ENCODE assay signal across 17 cellular contexts in genomic region chr4:174266416-174266815, GRCh38. TPM values are rescaled to one million over a fixed set of nuclear protein-coding genes. Genes with fewer than 3 reads are reported as not detected.
DNase-seq lines count a peak whose midpoint lies in the region; ATAC-seq and TF ChIP-seq lines count a peak whose summit lies in the region.
"Had no signal": no experiment of that assay in that cellular context is flagged by ENCODE, and none has a peak within 500 bp of the region (broad histone marks: within the 10 kb centered on the region; RNA-seq: fewer than 3 reads in every experiment).

No MANE protein-coding gene starts in this region.

- no peak overlapping the region for H3K4ac ChIP-seq in neuronal stem cell (ENCODE audit: low read length)

- H2AK5ac ChIP-seq in neuronal stem cell (ENCODE audit: low read depth, low read length) = no peak overlapping the region

- H2AFZ ChIP-seq in smooth muscle cell (ENCODE audit: low read depth) = no peak overlapping the region
- H2AFZ ChIP-seq in neuronal stem cell (ENCODE audit: low read length) = no peak overlapping the region

- 74% methylated on average over 2 of the region's 2 CpGs for WGBS in smooth muscle cell (ENCODE audit: low lambda C conversion rate)
- no CpG with 5 or more reads among the region's 2 CpGs for WGBS in neuronal stem cell (ENCODE audit: extremely low coverage in 2 of 2, insufficient read length in 2 of 2, insufficient replicate concordance in 1 of 2), 2 donors

- H3K18ac ChIP-seq in neuronal stem cell (ENCODE audit: low read length) = no peak overlapping the region

- H4K91ac ChIP-seq in neuronal stem cell (ENCODE audit: low read depth, low read length, poor library complexity) = no peak overlapping the region

- H3K9ac ChIP-seq in smooth muscle cell (ENCODE audit: low read depth) (no peak overlapping the region), neuronal stem cell (ENCODE audit: low read depth, low read length, poor library complexity) (no peak overlapping the region)

- H4K20me1 ChIP-seq in smooth muscle cell (ENCODE audit: low read depth) = peaks cover 4% of the 10 kb centered on the region

- H3K23ac ChIP-seq in neuronal stem cell (ENCODE audit: low read depth, low read length, poor library complexity) = no peak overlapping the region

- no peaks in the 10 kb centered on the region for H3F3A ChIP-seq in smooth muscle cell (ENCODE audit: low read depth)

- H3K9me3 ChIP-seq in WERI-Rb-1 (ENCODE audit: severe bottlenecking) = no peaks in the 10 kb centered on the region
- H3K9me3 ChIP-seq in smooth muscle cell (replicated peaks; ENCODE audit: low read depth) = no peaks in the 10 kb centered on the region
- no peaks in the 10 kb centered on the region for H3K9me3 ChIP-seq in neuronal stem cell (replicated peaks in 1 of 2; ENCODE audit: control insufficient read depth in 2 of 2, insufficient read depth in 1 of 2, low read depth in 1 of 2, low read length in 2 of 2)

- H2BK15ac ChIP-seq in neuronal stem cell (ENCODE audit: low read length) = no peak overlapping the region

- peaks cover 98% of the 10 kb centered on the region for H3K79me2 ChIP-seq in smooth muscle cell (ENCODE audit: low read depth)

- H3K36me3 ChIP-seq in WERI-Rb-1 = no peaks in the 10 kb centered on the region; the same call in 1 of the 2 replicates
- no peaks in the 10 kb centered on the region for H3K36me3 ChIP-seq in smooth muscle cell (ENCODE audit: low read depth)
- peaks cover 0 to 6% of the 10 kb centered on the region in 2 donors for H3K36me3 ChIP-seq in neuronal stem cell (replicated peaks in 1 of 2; ENCODE audit: control insufficient read depth in 2 of 2, insufficient read depth in 2 of 2, low read length in 2 of 2)

- peak overlapping the region; percentile 46 for H3K4me2 ChIP-seq in smooth muscle cell
- H3K4me2 ChIP-seq in neuronal stem cell (ENCODE audit: insufficient read depth, low read length, poor library complexity, severe bottlenecking) = no peak overlapping the region

- no peak overlapping the region for H4K8ac ChIP-seq in neuronal stem cell (ENCODE audit: low read depth, low read length)

- no peaks in the 10 kb centered on the region for H3K79me1 ChIP-seq in neuronal stem cell (ENCODE audit: low read depth, low read length)

- H3K27me3 ChIP-seq in WERI-Rb-1 (ENCODE audit: insufficient read depth, low read depth, severe bottlenecking) = no peaks in the 10 kb centered on the region
- H3K27me3 ChIP-seq in smooth muscle cell (ENCODE audit: low read depth) = no peaks in the 10 kb centered on the region
- no peaks in the 10 kb centered on the region for H3K27me3 ChIP-seq in neuronal stem cell (ENCODE audit: control insufficient read depth in 3 of 3, insufficient read depth in 3 of 3, low read depth in 1 of 3, low read length in 3 of 3)

- H3K27ac ChIP-seq in WERI-Rb-1 (peak overlapping the region; percentile 74), smooth muscle cell (ENCODE audit: low read depth) (peak overlapping the region; percentile 60), neuronal stem cell (replicated peaks; ENCODE audit: low read length) (no peak overlapping the region)
- H3K27ac ChIP-seq: 22Rv1 had no signal

- no peak overlapping the region for H2BK5ac ChIP-seq in neuronal stem cell (ENCODE audit: low read length)

- ATAC-seq in HG02870 (IDR thresholded peaks at IDR 0.05; ENCODE audit: unreplicated experiment) = peak; percentile 61

- TF ChIP-seq CTCF in WERI-Rb-1 (IDR thresholded peaks at IDR 0.05; ENCODE audit: low read depth, low read length) (no peak), smooth muscle cell (IDR thresholded peaks at IDR 0.05; ENCODE audit: borderline replicate concordance, insufficient read depth, poor library complexity, severe bottlenecking) (no peak)

- no peak overlapping the region for H2BK120ac ChIP-seq in neuronal stem cell (ENCODE audit: low read depth, low read length)

- H3K4me1 ChIP-seq in smooth muscle cell (ENCODE audit: low read depth) = no peaks in the 10 kb centered on the region
- H3K4me1 ChIP-seq in neuronal stem cell (ENCODE audit: control insufficient read depth in 2 of 2, insufficient read depth in 1 of 2, low read depth in 1 of 2, low read length in 2 of 2) = no peaks in the 10 kb centered on the region

- H3K4me3 ChIP-seq in WERI-Rb-1 (ENCODE audit: low read depth, low read length) = peak overlapping the region; percentile 7
- no peak overlapping the region for H3K4me3 ChIP-seq in smooth muscle cell
- H3K4me3 ChIP-seq in neuronal stem cell (ENCODE audit: low read length in 2 of 2) = no peak overlapping the region

- DNase-seq in NCI-H2171 treated with DMSO at 0.1 percent for 48 hours (lab: John Stamatoyannopoulos, UW) (peak; percentile 27), NCI-H2171 (lab: John Stamatoyannopoulos, UW) (no peak), WERI-Rb-1 (no peak), smooth muscle cell (lab: John Stamatoyannopoulos, UW; ENCODE audit: unreplicated experiment) (no peak), NCI-H2227 treated with DMSO at 0.1 percent for 48 hours (lab: John Stamatoyannopoulos, UW) (no peak), NCI-H146 (lab: John Stamatoyannopoulos, UW) (no peak), neuronal stem cell (ENCODE audit: low spot score) (no peak)
- DNase-seq: Calu3; CD4-positive, alpha-beta memory T cell; IMR-90; Kasumi-1; MM.1S; NCI-H446; RPMI8226; SIG-M5 had no signal

- H3K14ac ChIP-seq in neuronal stem cell (ENCODE audit: low read length) = no peak overlapping the region

- H2BK12ac ChIP-seq in neuronal stem cell (ENCODE audit: low read length) = no peak overlapping the region

RNA-seq across cellular contexts. Expression of gene FBXO8, which starts 17.1 kb away (rescaled TPM):
- 45.7 and 54.3 TPM in 2 replicates for total RNA-seq in smooth muscle cell
- polyA plus RNA-seq in smooth muscle cell = 34.2 and 35.6 TPM in 2 replicates
- 12.5 TPM for polyA plus RNA-seq in neuronal stem cell (2013, experiment 1 of 2)
- 11.9 TPM for polyA plus RNA-seq in neuronal stem cell (2013, experiment 2 of 2)

RNA-seq across cellular contexts. Expression of gene CEP44, which starts 17.3 kb away (rescaled TPM):
- total RNA-seq in smooth muscle cell = 25.2 and 27.5 TPM in 2 replicates
- 11.2 and 11.4 TPM in 2 replicates for polyA plus RNA-seq in smooth muscle cell
- 16.7 TPM for polyA plus RNA-seq in neuronal stem cell (2013, experiment 1 of 2)
- 17.0 TPM for polyA plus RNA-seq in neuronal stem cell (2013, experiment 2 of 2)
